11 cellular contexts compared by ENCODE assay signal in the genomic region with DNA sequence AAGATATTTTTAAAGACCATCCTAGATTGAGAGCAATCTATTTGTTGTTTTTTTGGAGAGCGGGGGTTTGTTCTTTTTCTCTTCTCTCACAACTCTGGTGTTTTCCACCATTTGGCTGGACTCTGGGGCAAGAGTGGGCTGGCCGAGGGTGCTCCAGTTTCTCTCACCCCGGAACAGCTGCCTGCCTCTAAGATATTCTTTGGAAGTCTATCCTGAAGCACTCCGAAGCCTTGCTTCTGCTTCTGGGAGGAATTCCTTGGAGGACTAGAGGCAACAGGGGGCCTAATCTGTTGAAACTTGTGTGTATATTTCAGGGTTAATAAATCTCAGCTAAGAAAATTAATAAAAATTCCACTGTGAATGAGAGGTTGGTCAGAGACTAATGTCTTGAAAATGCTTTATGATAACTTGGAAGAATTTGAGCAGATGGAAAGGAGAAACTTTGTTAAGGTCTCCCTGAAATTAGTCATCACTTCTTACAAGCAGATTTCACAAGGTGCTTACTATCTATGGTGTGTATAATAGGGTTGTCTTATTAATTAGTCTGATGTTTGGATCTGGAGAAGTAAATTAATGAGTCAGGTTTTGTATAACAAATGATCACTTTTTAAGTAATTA. TPM values are rescaled to one million over a fixed set of nuclear protein-coding genes. Genes with fewer than 3 reads are reported as not detected.
DNase-seq lines count a peak whose midpoint lies in the region; ATAC-seq and TF ChIP-seq lines count a peak whose summit lies in the region.
"Had no signal": no experiment of that assay in that cellular context is flagged by ENCODE, and none has a peak within 500 bp of the region (broad histone marks: within the 10 kb centered on the region; RNA-seq: fewer than 3 reads in every experiment).

No MANE protein-coding gene starts in this region.

- H3K4me1 Mint-ChIP-seq in chondrocyte (ENCODE audit: low read depth), result peaks cover 71% of the 10 kb centered on the region
- H3K4me1 Mint-ChIP-seq in nephron, result peaks cover 67% of the 10 kb centered on the region

- H3K4me2 ChIP-seq in DND-41 (ENCODE audit: insufficient read depth, low read length) (peak overlapping the region; percentile 74), Loucy (ENCODE audit: low read depth, low read length, poor library complexity, severe bottlenecking) (peak overlapping the region; percentile 93)

- H3K9me3 ChIP-seq in DND-41 (ENCODE audit: insufficient read depth, low read length, severe bottlenecking) (no peaks in the 10 kb centered on the region), Loucy (ENCODE audit: insufficient read depth, low read depth, low read length) (no peaks in the 10 kb centered on the region), sigmoid colon (no peaks in the 10 kb centered on the region)

- 87 to 90% methylated on average over 4 of the region's 4 CpGs for WGBS in sigmoid colon, 2 donors
- 82 to 89% methylated on average over 4 of the region's 4 CpGs for WGBS in lower leg skin, 2 donors

- TF ChIP-seq CTCF in DND-41 (IDR thresholded peaks at IDR 0.05; ENCODE audit: borderline replicate concordance, extremely low read depth, low read length, poor library complexity, severe bottlenecking), result no peak
- TF ChIP-seq CTCF in Loucy (conservative IDR thresholded peaks at IDR 0.05; ENCODE audit: low read length), result no peak
- no peak for TF ChIP-seq CTCF in chondrocyte (IDR thresholded peaks at IDR 0.05)
- TF ChIP-seq CTCF in nephron (IDR thresholded peaks at IDR 0.05; ENCODE audit: unreplicated experiment in 3 of 3), result no peak
- TF ChIP-seq CTCF in sigmoid colon (IDR thresholded peaks at IDR 0.05), result no peak
- no peak for TF ChIP-seq CTCF in lower leg skin (IDR thresholded peaks at IDR 0.05)

- H3K36me3 Mint-ChIP-seq in chondrocyte (ENCODE audit: low read depth) (no peaks in the 10 kb centered on the region), nephron (ENCODE audit: low read depth) (peaks cover 5% of the 10 kb centered on the region)

- H3K4me3 ChIP-seq in DND-41 (ENCODE audit: low read depth in 1 of 2, low read length in 2 of 2) (peak overlapping the region in 1 of 2 experiments; percentile 92; a peak in 1 of 4 replicates), Loucy (ENCODE audit: low read length, poor library complexity, severe bottlenecking) (peak overlapping the region; percentile 90), sigmoid colon (no peak overlapping the region), lower leg skin (ENCODE audit: low read depth, poor library complexity, severe bottlenecking) (no peak overlapping the region)
- H3K4me3 ChIP-seq: lung had no signal

- TF ChIP-seq POLR2A in sigmoid colon (IDR thresholded peaks at IDR 0.05) (no peak), lower leg skin (IDR thresholded peaks at IDR 0.05) (no peak)

- H2AFZ ChIP-seq in DND-41 (ENCODE audit: low read depth, low read length) (no peak overlapping the region), Loucy (ENCODE audit: low read length) (no peak overlapping the region)

- peaks cover 63% of the 10 kb centered on the region for H3K4me1 ChIP-seq in DND-41 (ENCODE audit: insufficient read depth, low read length)
- peaks cover 34% of the 10 kb centered on the region for H3K4me1 ChIP-seq in Loucy (ENCODE audit: insufficient read depth, low read length, poor library complexity, severe bottlenecking)
- peaks cover 0 to 48% (median 45%) of the 10 kb centered on the region in 4 donors for H3K4me1 ChIP-seq in sigmoid colon

- no peaks in the 10 kb centered on the region for H3K27me3 ChIP-seq in DND-41 (ENCODE audit: insufficient read depth, low read length, poor library complexity)
- H3K27me3 ChIP-seq in Loucy (ENCODE audit: insufficient read depth, low read length, poor library complexity, severe bottlenecking), result no peaks in the 10 kb centered on the region
- no peaks in the 10 kb centered on the region for H3K27me3 ChIP-seq in sigmoid colon

- H3K9me2 ChIP-seq in Loucy (replicated peaks; ENCODE audit: low read depth, low read length), result no peaks in the 10 kb centered on the region

- peaks cover 2% of the 10 kb centered on the region for H3K9me3 Mint-ChIP-seq in chondrocyte (ENCODE audit: low read depth)
- peaks cover 4% of the 10 kb centered on the region for H3K9me3 Mint-ChIP-seq in nephron

- peak overlapping the region; percentile 25 for H3K4me3 Mint-ChIP-seq in chondrocyte (ENCODE audit: unreplicated experiment)
- peak overlapping the region; percentile 21 to 94 (median 90) for H3K4me3 Mint-ChIP-seq in nephron

- H3K9ac ChIP-seq in DND-41 (ENCODE audit: low read depth, low read length) (0 out of 2 replicates have a peak overlapping the region, but pooled peaks have one; percentile 19), Loucy (ENCODE audit: low read depth, low read length, poor library complexity, severe bottlenecking) (peak overlapping the region; percentile 18)

- TF ChIP-seq EP300 in sigmoid colon (IDR thresholded peaks at IDR 0.05), result no peak

- H3K27me3 Mint-ChIP-seq in chondrocyte (ENCODE audit: low read depth) (no peaks in the 10 kb centered on the region), nephron (ENCODE audit: low read depth) (no peaks in the 10 kb centered on the region)

- peaks cover 7% of the 10 kb centered on the region for H3K36me3 ChIP-seq in DND-41 (ENCODE audit: insufficient read depth, low read length)
- no peaks in the 10 kb centered on the region for H3K36me3 ChIP-seq in Loucy (ENCODE audit: insufficient read depth, low read length)
- no peaks in the 10 kb centered on the region for H3K36me3 ChIP-seq in sigmoid colon

- DNase-seq in DND-41 (no peak), chondrocyte (ENCODE audit: low spot score) (no peak), sciatic nerve (ENCODE audit: low spot score) (no peak), sigmoid colon (no peak), lower leg skin (ENCODE audit: low spot score in 2 of 2) (no peak), D341Med (ENCODE audit: low spot score) (no peak)
- DNase-seq: NCI-H1048; stimulated activated CD4-positive, alpha-beta T cell treated with anti-CD3 and anti-CD28 coated beads, Interleukin-4, amount 100 ng/mL, for 1 hour had no signal

- no peaks in the 10 kb centered on the region for H3F3A ChIP-seq in Loucy (ENCODE audit: low read depth)

- H3K27ac Mint-ChIP-seq in chondrocyte (ENCODE audit: unreplicated experiment) (peak overlapping the region; percentile 63), nephron (peak overlapping the region; percentile 32 to 69 (median 63))

- H3K27ac ChIP-seq in DND-41 (ENCODE audit: low read length) (no peak overlapping the region; the same call in 1 of the 2 replicates), sigmoid colon (peak overlapping the region in 2 of 4 donors; percentile 35 to 44)

- intact Hi-C loops in sciatic nerve (cut with DNase I) (no loop called here), sigmoid colon (cut with DNase I) (loop anchor here (5.0 kb wide), 3 partner anchors 159 to 934 kb away; no protein-coding TSS in a partner anchor), lower leg skin (cut with DNase I; ENCODE audit: low total_unique reads) (no loop called here)

- H4K20me1 ChIP-seq in DND-41 (ENCODE audit: insufficient read depth, low read length) (peaks cover 51% of the 10 kb centered on the region), Loucy (ENCODE audit: insufficient read depth, low read length, poor library complexity, severe bottlenecking) (peaks cover 50% of the 10 kb centered on the region)

- ATAC-seq in DND-41 (ENCODE audit: insufficient read depth, low read depth), result no peak
- ATAC-seq in sciatic nerve, result no peak

- H3K79me2 ChIP-seq in DND-41 (ENCODE audit: insufficient read depth, low read length) (peaks cover 87% of the 10 kb centered on the region), Loucy (ENCODE audit: insufficient read depth, low read length) (peaks cover 85% of the 10 kb centered on the region)

RNA-seq across cellular contexts. Expression of a gene that starts 3.9 kb away (rescaled TPM):
- 75.0 to 144 TPM (median 75.7 TPM) in 3 replicates for total RNA-seq in chondrocyte
- total RNA-seq in sciatic nerve, result 45.2 TPM
- 10 to 100 TPM; 40.2 to 58.4 (median 46.1) TPM for total RNA-seq in sigmoid colon
- polyA plus RNA-seq in sigmoid colon, result 10 to 100 TPM in 2 of 3 donors, 1 to 10 TPM in 1; 3.6 to 23.7 (median 10.6) TPM
- 10 to 100 TPM; 35.0 to 45.8 (median 40.2) TPM for total RNA-seq in lower leg skin
